ENCODE assay signal across 8 cellular contexts in genomic region chr20:41692479-41693135, GRCh38.
DNase-seq lines count a peak whose midpoint lies in the region; ATAC-seq and TF ChIP-seq lines count a peak whose summit lies in the region.

No MANE protein-coding gene starts in this region.

- H3K27ac ChIP-seq in ACC112 (ENCODE audit: low read depth, low read length), result peak overlapping the region; percentile 14; the same call in 1 of the 2 replicates
- peak overlapping the region; percentile 1 for H3K27ac ChIP-seq in ectodermal cell (ENCODE audit: insufficient read depth, low read depth, low read length, poor library complexity, severe bottlenecking)
- H3K27ac ChIP-seq in lung (ENCODE audit: low read depth in 1 of 2, low read length in 1 of 2), result peak overlapping the region; percentile 77 to 91

- H3K36me3 Mint-ChIP-seq in activated CD8-positive, alpha-beta T cell treated with anti-CD3 and anti-CD28 coated beads, Interleukin-2, amount 10 ng/mL, durations not matched to agents 7 days and 5 days (ENCODE audit: low read depth), result peaks cover 2% of the 10 kb centered on the region

- no peaks in the 10 kb centered on the region for H3K9me3 ChIP-seq in ectodermal cell (ENCODE audit: control insufficient read depth, low read length)
- no peaks in the 10 kb centered on the region for H3K9me3 ChIP-seq in lung (ENCODE audit: control insufficient read depth in 2 of 2, insufficient read depth in 1 of 2, low read length in 1 of 2)

- peak overlapping the region; percentile 79 for H3K4me3 Mint-ChIP-seq in activated CD8-positive, alpha-beta T cell treated with anti-CD3 and anti-CD28 coated beads, Interleukin-2, amount 10 ng/mL, durations not matched to agents 7 days and 5 days

- no peaks in the 10 kb centered on the region for H3K9me3 Mint-ChIP-seq in activated CD8-positive, alpha-beta T cell treated with anti-CD3 and anti-CD28 coated beads, Interleukin-2, amount 10 ng/mL, durations not matched to agents 7 days and 5 days (ENCODE audit: insufficient read depth)

- H3K4me3 ChIP-seq in ACC112 (ENCODE audit: low read depth, low read length), result peak overlapping the region; percentile 78
- peak overlapping the region; percentile 56 for H3K4me3 ChIP-seq in ectodermal cell (ENCODE audit: insufficient read depth, low read depth, low read length)
- peak overlapping the region; percentile 67 for H3K4me3 ChIP-seq in lung

- H3K4me1 Mint-ChIP-seq in activated CD8-positive, alpha-beta T cell treated with anti-CD3 and anti-CD28 coated beads, Interleukin-2, amount 10 ng/mL, durations not matched to agents 7 days and 5 days (ENCODE audit: low read depth), result peaks cover 17% of the 10 kb centered on the region

- DNase-seq in NCI-H460 (ENCODE audit: extremely low read depth, low read depth) (peak; percentile 41), lung (ENCODE audit: low spot score) (peak; percentile 82)
- peak; percentile 79 for DNase-seq in activated CD8-positive, alpha-beta T cell treated with anti-CD3 and anti-CD28 coated beads, Interleukin-2, amount 10 ng/mL, durations not matched to agents 7 days and 5 days
- DNase-seq in stimulated activated CD4-positive, alpha-beta T cell treated with anti-CD3 and anti-CD28 coated beads, TNF-alpha, amount 100 ng/mL, for 24 hours (ENCODE audit: low read depth in 3 of 3), result peak; percentile 53 to 75 (median 58)

- TF ChIP-seq CTCF in lung (IDR thresholded peaks at IDR 0.05; ENCODE audit: control extremely low read depth, extremely low read depth), result no peak

- peak overlapping the region; percentile 98 for H2AFZ ChIP-seq in ACC112 (ENCODE audit: low read length, unreplicated experiment)

- POLR2A ChIA-PET in activated CD8-positive, alpha-beta T cell treated with anti-CD3 and anti-CD28 coated beads, Interleukin-2, amount 10 ng/mL, durations not matched to agents 7 days and 5 days (lab: Charles Lee), result interaction anchor here (0.6 to 1.8 kb wide), 3 partner anchors 26 to 74 kb away, joined by 3 to 7 read pairs (median 3); partner anchors contain the start of gene CHD6

- ATAC-seq in GM19023 (IDR thresholded peaks at IDR 0.05; ENCODE audit: unreplicated experiment) (peak; percentile 53), HG03175 (IDR thresholded peaks at IDR 0.05; ENCODE audit: unreplicated experiment) (peak; percentile 56), lung (ENCODE audit: insufficient read depth, low FRiP score) (peak; percentile 71)
- peak; percentile 52 for ATAC-seq in activated CD8-positive, alpha-beta T cell treated with anti-CD3 and anti-CD28 coated beads, Interleukin-2, amount 10 ng/mL, durations not matched to agents 7 days and 5 days

- CTCF ChIA-PET in activated CD8-positive, alpha-beta T cell treated with anti-CD3 and anti-CD28 coated beads, Interleukin-2, amount 10 ng/mL, durations not matched to agents 7 days and 5 days (lab: Charles Lee), result interaction anchor here (0.6 to 2.1 kb wide), 7 partner anchors 11 to 920 kb away, joined by 3 to 6 read pairs (median 4); partner anchors contain the start of gene CHD6

- H3K79me2 ChIP-seq in ACC112 (ENCODE audit: control insufficient read depth, insufficient read depth, low read length, unreplicated experiment), result no peaks in the 10 kb centered on the region

- peaks cover 23% of the 10 kb centered on the region for H3K27me3 ChIP-seq in ACC112 (ENCODE audit: insufficient read depth, low read length)
- no peaks in the 10 kb centered on the region for H3K27me3 ChIP-seq in ectodermal cell (ENCODE audit: control insufficient read depth, insufficient read depth, low read length, poor library complexity, severe bottlenecking)
- no peaks in the 10 kb centered on the region for H3K27me3 ChIP-seq in lung (ENCODE audit: control insufficient read depth, insufficient read depth)

- peak overlapping the region; percentile 85 for H3K27ac Mint-ChIP-seq in activated CD8-positive, alpha-beta T cell treated with anti-CD3 and anti-CD28 coated beads, Interleukin-2, amount 10 ng/mL, durations not matched to agents 7 days and 5 days

- H3K27me3 Mint-ChIP-seq in activated CD8-positive, alpha-beta T cell treated with anti-CD3 and anti-CD28 coated beads, Interleukin-2, amount 10 ng/mL, durations not matched to agents 7 days and 5 days (ENCODE audit: low read depth), result peaks cover 2% of the 10 kb centered on the region

- H3K36me3 ChIP-seq in ACC112 (ENCODE audit: insufficient read depth, low read length) (no peaks in the 10 kb centered on the region), ectodermal cell (ENCODE audit: control insufficient read depth, insufficient read depth, low read length) (no peaks in the 10 kb centered on the region), lung (ENCODE audit: control insufficient read depth in 2 of 2, insufficient read depth in 2 of 2, low read length in 2 of 2) (no peaks in the 10 kb centered on the region)

- 12% methylated on average over 29 of the region's 29 CpGs for WGBS in ectodermal cell, 2 experiments
- WGBS in lung, 2 donors, result 5 to 7% methylated on average over 29 of the region's 29 CpGs

- H3K4me1 ChIP-seq in ACC112 (ENCODE audit: control insufficient read depth, insufficient read depth, low read length, unreplicated experiment), result peaks cover 11% of the 10 kb centered on the region
- H3K4me1 ChIP-seq in ectodermal cell (ENCODE audit: control insufficient read depth, insufficient read depth, low read length), result no peaks in the 10 kb centered on the region
- H3K4me1 ChIP-seq in lung (ENCODE audit: control insufficient read depth in 2 of 2, insufficient read depth in 2 of 2, low read length in 2 of 2), result peaks cover 0 to 4% of the 10 kb centered on the region in 2 donors

Comparison
In these comparisons a context has a peak if more than half of its experiments do, and no peak if none do; other contexts are left out.
1. Peak in every context shown above with its lines: DNase-seq, ATAC-seq, H3K4me3 ChIP-seq and H3K27ac ChIP-seq.
2. H3K27ac ChIP-seq: peak in every context shown above with its lines; median percentile 84 in lung; 14 in ACC112; 1 in ectodermal cell.